In the genomic region with DNA sequence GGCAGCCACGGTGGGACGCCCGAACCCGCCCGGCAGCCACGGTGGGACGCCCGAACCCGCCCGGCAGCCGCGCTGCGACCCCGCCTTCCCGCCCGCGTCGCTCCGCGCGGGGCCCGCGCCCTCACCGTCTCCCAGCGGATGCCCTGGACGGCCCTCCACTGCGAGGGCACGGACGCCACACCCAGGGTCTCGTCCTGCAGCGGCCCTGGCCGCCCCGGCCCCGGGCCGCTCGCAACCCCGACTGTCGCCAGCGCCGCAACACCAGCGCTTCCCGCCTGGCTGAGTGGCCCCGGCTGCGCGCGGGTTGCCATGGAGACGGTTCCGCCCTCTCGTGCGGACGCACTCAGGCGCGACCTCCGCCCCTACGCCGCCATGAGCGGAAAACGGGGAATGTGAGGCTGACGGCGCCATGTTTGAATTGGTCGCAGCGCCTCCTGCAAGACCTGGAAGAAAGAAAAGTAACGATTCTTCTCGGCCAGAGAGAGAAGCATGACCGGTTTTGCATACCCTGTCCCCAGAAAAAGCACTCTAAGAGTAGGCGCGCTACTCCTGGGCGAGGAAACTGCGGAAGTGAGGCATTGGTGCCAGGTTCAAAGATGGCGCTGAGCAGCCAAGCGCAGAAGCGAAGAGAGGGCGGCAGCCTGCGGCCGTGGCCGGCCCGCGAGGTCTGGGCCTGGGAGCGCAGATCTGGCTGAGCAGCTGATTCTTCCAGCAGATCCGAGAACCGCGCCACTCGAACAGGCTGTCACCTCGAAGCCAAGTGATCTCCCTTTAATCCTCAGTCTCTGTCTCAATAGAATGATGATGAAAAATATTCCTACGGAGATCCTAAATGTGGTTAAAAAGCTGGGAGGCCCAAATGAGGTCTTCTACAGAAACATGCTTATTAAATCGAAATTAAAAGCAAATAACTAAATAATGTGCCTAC, we compare ENCODE assay signal across 1 cellular context.
TF ChIP-seq lines count a peak whose summit lies in the region.

TSS of gene DYNC2I2 (minus strand) at position 432 of the 928 bp plus-strand sequence. CDS start at position 311, 121 bp downstream.

TF ChIP-seq in HepG2, 621 proteins besides CTCF, POLR2A, EP300 and RAD21 (continued from another document and continues in another):
- TF ChIP-seq, protein P1, sequence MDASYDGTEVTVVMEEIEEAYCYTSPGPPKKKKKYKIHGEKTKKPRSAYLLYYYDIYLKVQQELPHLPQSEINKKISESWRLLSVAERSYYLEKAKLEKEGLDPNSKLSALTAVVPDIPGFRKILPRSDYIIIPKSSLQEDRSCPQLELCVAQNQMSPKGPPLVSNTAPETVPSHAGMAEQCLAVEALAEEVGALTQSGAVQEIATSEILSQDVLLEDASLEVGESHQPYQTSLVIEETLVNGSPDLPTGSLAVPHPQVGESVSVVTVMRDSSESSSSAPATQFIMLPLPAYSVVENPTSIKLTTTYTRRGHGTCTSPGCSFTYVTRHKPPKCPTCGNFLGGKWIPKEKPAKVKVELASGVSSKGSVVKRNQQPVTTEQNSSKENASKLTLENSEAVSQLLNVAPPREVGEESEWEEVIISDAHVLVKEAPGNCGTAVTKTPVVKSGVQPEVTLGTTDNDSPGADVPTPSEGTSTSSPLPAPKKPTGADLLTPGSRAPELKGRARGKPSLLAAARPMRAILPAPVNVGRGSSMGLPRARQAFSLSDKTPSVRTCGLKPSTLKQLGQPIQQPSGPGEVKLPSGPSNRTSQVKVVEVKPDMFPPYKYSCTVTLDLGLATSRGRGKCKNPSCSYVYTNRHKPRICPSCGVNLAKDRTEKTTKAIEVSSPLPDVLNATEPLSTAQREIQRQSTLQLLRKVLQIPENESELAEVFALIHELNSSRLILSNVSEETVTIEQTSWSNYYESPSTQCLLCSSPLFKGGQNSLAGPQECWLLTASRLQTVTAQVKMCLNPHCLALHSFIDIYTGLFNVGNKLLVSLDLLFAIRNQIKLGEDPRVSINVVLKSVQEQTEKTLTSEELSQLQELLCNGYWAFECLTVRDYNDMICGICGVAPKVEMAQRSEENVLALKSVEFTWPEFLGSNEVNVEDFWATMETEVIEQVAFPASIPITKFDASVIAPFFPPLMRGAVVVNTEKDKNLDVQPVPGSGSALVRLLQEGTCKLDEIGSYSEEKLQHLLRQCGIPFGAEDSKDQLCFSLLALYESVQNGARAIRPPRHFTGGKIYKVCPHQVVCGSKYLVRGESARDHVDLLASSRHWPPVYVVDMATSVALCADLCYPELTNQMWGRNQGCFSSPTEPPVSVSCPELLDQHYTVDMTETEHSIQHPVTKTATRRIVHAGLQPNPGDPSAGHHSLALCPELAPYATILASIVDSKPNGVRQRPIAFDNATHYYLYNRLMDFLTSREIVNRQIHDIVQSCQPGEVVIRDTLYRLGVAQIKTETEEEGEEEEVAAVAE (CRISPR knock-in tag; IDR thresholded peaks at IDR 0.05; ENCODE audit: borderline replicate concordance): peak; percentile 88
- TF ChIP-seq ZNF891 (CRISPR knock-in tag; IDR thresholded peaks at IDR 0.05) (no peak; the same call in 1 of the 2 replicates), NR2F1 (CRISPR knock-in tag; IDR thresholded peaks at IDR 0.05) (peak in 1 of 2 experiments; percentile 65; a peak in 1 of 4 replicates), ONECUT2 (CRISPR knock-in tag; IDR thresholded peaks at IDR 0.05) (0 out of 2 replicates have a peak, but pooled peaks have one; percentile 8), ZMAT3 (CRISPR knock-in tag; conservative IDR thresholded peaks at IDR 0.05) (peak; percentile 80), ZNF574 (CRISPR knock-in tag; IDR thresholded peaks at IDR 0.05) (peak; percentile 92), ZKSCAN8 (CRISPR knock-in tag; IDR thresholded peaks at IDR 0.05; ENCODE audit: borderline replicate concordance) (peak; percentile 58; the same call in 1 of the 2 replicates), ZNF543 (CRISPR knock-in tag; IDR thresholded peaks at IDR 0.05) (peak; percentile 62; the same call in 1 of the 2 replicates), ZSCAN31 (CRISPR knock-in tag; IDR thresholded peaks at IDR 0.05; ENCODE audit: low read depth) (peak; percentile 75), ZKSCAN5 (CRISPR knock-in tag; IDR thresholded peaks at IDR 0.05) (no peak), KAT8 (CRISPR knock-in tag; IDR thresholded peaks at IDR 0.05) (peak; percentile 96), ZNF878 (CRISPR knock-in tag; IDR thresholded peaks at IDR 0.05) (no peak), RNF219 (CRISPR knock-in tag; IDR thresholded peaks at IDR 0.05) (no peak; the same call in 1 of the 2 replicates), ZSCAN25 (CRISPR knock-in tag; IDR thresholded peaks at IDR 0.05) (peak; percentile 59), ETV5 (CRISPR knock-in tag; IDR thresholded peaks at IDR 0.05; ENCODE audit: borderline replicate concordance) (peak; percentile 76; the same call in 1 of the 2 replicates), KDM5A (IDR thresholded peaks at IDR 0.05; ENCODE audit: borderline replicate concordance, low read length) (peak; percentile 44; the same call in 1 of the 2 replicates), ZNF569 (CRISPR knock-in tag; IDR thresholded peaks at IDR 0.05; ENCODE audit: borderline replicate concordance) (0 out of 2 replicates have a peak, but pooled peaks have one; percentile 44), THAP7 (CRISPR knock-in tag; IDR thresholded peaks at IDR 0.05) (no peak; the same call in 1 of the 2 replicates), ZNF790 (CRISPR knock-in tag; IDR thresholded peaks at IDR 0.05; ENCODE audit: borderline replicate concordance) (peak; percentile 84; the same call in 1 of the 2 replicates), ADNP (CRISPR knock-in tag; IDR thresholded peaks at IDR 0.05) (no peak), NFKBIZ (CRISPR knock-in tag; IDR thresholded peaks at IDR 0.05) (no peak; the same call in 1 of the 2 replicates), SRF (IDR thresholded peaks at IDR 0.05; ENCODE audit: low read depth, low read length) (no peak), HNF4A (CRISPR knock-in tag; IDR thresholded peaks at IDR 0.05) (peak; percentile 56), ARHGAP35 (CRISPR knock-in tag; IDR thresholded peaks at IDR 0.05; ENCODE audit: borderline replicate concordance) (0 out of 2 replicates have a peak, but pooled peaks have one; percentile 48), KLF13 (CRISPR knock-in tag; IDR thresholded peaks at IDR 0.05) (no peak), ARID5B (CRISPR knock-in tag; IDR thresholded peaks at IDR 0.05) (peak; percentile 54), RFX1 (IDR thresholded peaks at IDR 0.05) (peak; percentile 92), NFIC (IDR thresholded peaks at IDR 0.05; ENCODE audit: low read length) (no peak), DMAP1 (CRISPR knock-in tag; IDR thresholded peaks at IDR 0.05) (peak; percentile 97), DBP (CRISPR knock-in tag; IDR thresholded peaks at IDR 0.05; ENCODE audit: not compliant biosample characterization) (no peak), NFRKB (IDR thresholded peaks at IDR 0.05) (peak; percentile 99), ZFAT (CRISPR knock-in tag; conservative IDR thresholded peaks at IDR 0.05) (no peak), MIER2 (CRISPR knock-in tag; IDR thresholded peaks at IDR 0.05) (0 out of 2 replicates have a peak, but pooled peaks have one; percentile 24)
- TF ChIP-seq, protein P2, sequence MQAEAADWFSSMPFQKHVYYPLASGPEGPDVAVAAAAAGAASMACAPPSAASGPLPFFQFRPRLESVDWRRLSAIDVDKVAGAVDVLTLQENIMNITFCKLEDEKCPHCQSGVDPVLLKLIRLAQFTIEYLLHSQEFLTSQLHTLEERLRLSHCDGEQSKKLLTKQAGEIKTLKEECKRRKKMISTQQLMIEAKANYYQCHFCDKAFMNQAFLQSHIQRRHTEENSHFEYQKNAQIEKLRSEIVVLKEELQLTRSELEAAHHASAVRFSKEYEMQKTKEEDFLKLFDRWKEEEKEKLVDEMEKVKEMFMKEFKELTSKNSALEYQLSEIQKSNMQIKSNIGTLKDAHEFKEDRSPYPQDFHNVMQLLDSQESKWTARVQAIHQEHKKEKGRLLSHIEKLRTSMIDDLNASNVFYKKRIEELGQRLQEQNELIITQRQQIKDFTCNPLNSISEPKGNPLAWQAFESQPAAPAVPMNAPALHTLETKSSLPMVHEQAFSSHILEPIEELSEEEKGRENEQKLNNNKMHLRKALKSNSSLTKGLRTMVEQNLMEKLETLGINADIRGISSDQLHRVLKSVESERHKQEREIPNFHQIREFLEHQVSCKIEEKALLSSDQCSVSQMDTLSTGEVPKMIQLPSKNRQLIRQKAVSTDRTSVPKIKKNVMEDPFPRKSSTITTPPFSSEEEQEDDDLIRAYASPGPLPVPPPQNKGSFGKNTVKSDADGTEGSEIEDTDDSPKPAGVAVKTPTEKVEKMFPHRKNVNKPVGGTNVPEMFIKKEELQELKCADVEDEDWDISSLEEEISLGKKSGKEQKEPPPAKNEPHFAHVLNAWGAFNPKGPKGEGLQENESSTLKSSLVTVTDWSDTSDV (CRISPR knock-in tag; IDR thresholded peaks at IDR 0.05): peak; percentile 58; the same call in 1 of the 2 replicates
- TF ChIP-seq, protein P3, sequence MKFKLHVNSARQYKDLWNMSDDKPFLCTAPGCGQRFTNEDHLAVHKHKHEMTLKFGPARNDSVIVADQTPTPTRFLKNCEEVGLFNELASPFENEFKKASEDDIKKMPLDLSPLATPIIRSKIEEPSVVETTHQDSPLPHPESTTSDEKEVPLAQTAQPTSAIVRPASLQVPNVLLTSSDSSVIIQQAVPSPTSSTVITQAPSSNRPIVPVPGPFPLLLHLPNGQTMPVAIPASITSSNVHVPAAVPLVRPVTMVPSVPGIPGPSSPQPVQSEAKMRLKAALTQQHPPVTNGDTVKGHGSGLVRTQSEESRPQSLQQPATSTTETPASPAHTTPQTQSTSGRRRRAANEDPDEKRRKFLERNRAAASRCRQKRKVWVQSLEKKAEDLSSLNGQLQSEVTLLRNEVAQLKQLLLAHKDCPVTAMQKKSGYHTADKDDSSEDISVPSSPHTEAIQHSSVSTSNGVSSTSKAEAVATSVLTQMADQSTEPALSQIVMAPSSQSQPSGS (CRISPR knock-in tag; IDR thresholded peaks at IDR 0.05): peak; percentile 62; the same call in 1 of the 2 replicates
